1 cellular context compared by ENCODE assay signal in genomic region chr5:170268153-170268689, GRCh38.
TF ChIP-seq lines count a peak whose summit lies in the region.

No MANE protein-coding gene starts in this region.

TF ChIP-seq in GM23338, 12 proteins besides CTCF, POLR2A, EP300 and RAD21 (continued from another document):
- TF ChIP-seq ETS1 (IDR thresholded peaks at IDR 0.05) (no peak), CREB1 (CRISPR knock-in tag; IDR thresholded peaks at IDR 0.05; ENCODE audit: low read depth) (no peak), EZH2 (IDR thresholded peaks at IDR 0.05; ENCODE audit: low read depth, unreplicated experiment) (no peak), ZNF114 (CRISPR knock-in tag; IDR thresholded peaks at IDR 0.05) (no peak), ZNF331 (CRISPR knock-in tag; IDR thresholded peaks at IDR 0.05; ENCODE audit: low read depth) (no peak), STAT1 (IDR thresholded peaks at IDR 0.05; ENCODE audit: unreplicated experiment) (no peak), JUNB (IDR thresholded peaks at IDR 0.05; ENCODE audit: unreplicated experiment) (no peak), ZNF462 (CRISPR knock-in tag; IDR thresholded peaks at IDR 0.05) (no peak), EZH2phosphoT487 (IDR thresholded peaks at IDR 0.05; ENCODE audit: unreplicated experiment) (no peak)
